ENCODE assay signal across 20 cellular contexts in genomic region chr7:132336797-132337196, GRCh38.
"Had no signal": no experiment of that assay in that cellular context is flagged by ENCODE, and none has a peak within 500 bp of the region (broad histone marks: within the 10 kb centered on the region; RNA-seq: fewer than 3 reads in every experiment).

No MANE protein-coding gene starts in this region.

- H3K4me1 ChIP-seq: left lung, lower lobe of right lung, psoas muscle, thyroid gland, upper lobe of left lung, uterus had no signal

- DNase-seq: cortex of kidney; dorsolateral prefrontal cortex; effector CD8-positive, alpha-beta T cell; foreskin melanocyte; head of caudate nucleus; hippocampal formation; left lung; lower lobe of right lung; naive thymus-derived CD4-positive, alpha-beta T cell; psoas muscle; stimulated activated CD4-positive, alpha-beta T cell treated with anti-CD3 and anti-CD28 coated beads, Interleukin-4, amount 100 ng/mL, for 1 hour; stimulated activated CD8-positive, alpha-beta memory T cell treated with anti-CD3 and anti-CD28 coated beads, Interleukin-4, amount 100 ng/mL, for 48 hours; stimulated activated naive CD8-positive, alpha-beta T cell treated with anti-CD3 and anti-CD28 coated beads, Interleukin-15, Interleukin-2, amounts not matched to agents 100 U/mL and 50 U/mL, for 24 hours; thyroid gland; upper lobe of left lung; uterus had no signal

- H3K4me3 ChIP-seq: dorsolateral prefrontal cortex, left lung, lower lobe of right lung, psoas muscle, right atrium auricular region, suprapubic skin, thyroid gland, upper lobe of left lung, uterus had no signal

- H3K36me3 ChIP-seq: left lung, lower lobe of right lung, neutrophil, right atrium auricular region, suprapubic skin, thyroid gland, upper lobe of left lung, uterus had no signal

- H3K27ac ChIP-seq: dorsolateral prefrontal cortex, left lung, lower lobe of right lung, neutrophil, psoas muscle, right atrium auricular region, suprapubic skin, thyroid gland, upper lobe of left lung, uterus had no signal

- H3K9me3 ChIP-seq: left lung, lower lobe of right lung, neutrophil, psoas muscle, right atrium auricular region, suprapubic skin, thyroid gland, upper lobe of left lung, uterus had no signal

- ATAC-seq: left lung; lower lobe of right lung; naive thymus-derived CD4-positive, alpha-beta T cell; psoas muscle; stimulated activated effector memory CD8-positive, alpha-beta T cell treated with anti-CD3 and anti-CD28 coated beads, Interleukin-12 subunit alpha, Interleukin-12 subunit beta, amount 100 ng/mL, for 72 hours; stimulated activated naive CD8-positive, alpha-beta T cell treated with anti-CD3 and anti-CD28 coated beads, Interleukin-15, Interleukin-2, amounts not matched to agents 100 U/mL and 50 U/mL, for 24 hours had no signal

- H3K27me3 ChIP-seq: right atrium auricular region, suprapubic skin, thyroid gland, upper lobe of left lung, uterus had no signal
